ENCODE assay signal across 26 cellular contexts in genomic region chr4:21830272-21830671, GRCh38.
A peak's percentile ranks its signal among the peaks of the same experiment; 100 is the strongest.
DNase-seq lines count a peak whose midpoint lies in the region; ATAC-seq, FAIRE-seq and TF ChIP-seq lines count a peak whose summit lies in the region.
"Had no signal": no experiment of that assay in that cellular context is flagged by ENCODE, and none has a peak within 500 bp of the region (broad histone marks: within the 10 kb centered on the region; RNA-seq: fewer than 3 reads in every experiment).

No MANE protein-coding gene starts in this region.

- H3K79me2 ChIP-seq in endothelial cell of umbilical vein (ENCODE audit: control insufficient read depth, insufficient read depth, low read length): no peaks in the 10 kb centered on the region

- peak overlapping the region; percentile 22 for H3K4me2 ChIP-seq in endothelial cell of umbilical vein (ENCODE audit: insufficient read depth, low read length)
- H3K4me2 ChIP-seq: KMS-11 had no signal

- H3K27ac ChIP-seq in SJSA1 (no peak overlapping the region), endothelial cell of umbilical vein (ENCODE audit: insufficient read depth, low read depth, low read length) (no peak overlapping the region), Peyer's patch (no peak overlapping the region)
- H3K27ac ChIP-seq: KMS-11 had no signal

- no peaks in the 10 kb centered on the region for H3K27me3 ChIP-seq in SJSA1 (replicated peaks)
- no peaks in the 10 kb centered on the region for H3K27me3 ChIP-seq in endothelial cell of umbilical vein (ENCODE audit: control insufficient read depth in 2 of 2, insufficient read depth in 2 of 2, low read length in 2 of 2)
- H3K27me3 ChIP-seq in Peyer's patch: no peaks in the 10 kb centered on the region

- TF ChIP-seq CTCF in endothelial cell of umbilical vein (IDR thresholded peaks at IDR 0.05; ENCODE audit: extremely low read depth in 1 of 2, insufficient read depth in 1 of 2, low read depth in 1 of 2, low read length in 2 of 2) (no peak), Peyer's patch (IDR thresholded peaks at IDR 0.05) (no peak)

- H3K9me1 ChIP-seq in endothelial cell of umbilical vein (replicated peaks; ENCODE audit: control insufficient read depth, extremely low read depth, insufficient read depth, low read length): no peaks in the 10 kb centered on the region

- no TSS peak for BruUV-seq in endothelial cell of umbilical vein (replicated peaks; lab: Mats Ljungman, UMichigan)

- peak; percentile 83 for FAIRE-seq in endothelial cell of umbilical vein (lab: Jason Lieb, UNC)
- FAIRE-seq: D721Med, GM19239 had no signal

- H3K4me3 ChIP-seq in SJSA1 (no peak overlapping the region), endothelial cell of umbilical vein (replicated peaks in 1 of 3; ENCODE audit: insufficient read depth in 1 of 3, low read depth in 1 of 3, low read length in 3 of 3) (no peak overlapping the region), Peyer's patch (no peak overlapping the region)
- H3K4me3 ChIP-seq: HAP-1 had no signal

- CTCF ChIA-PET in endothelial cell of umbilical vein (lab: Charles Lee): interaction anchor here (0.7 to 1.0 kb wide), 2 partner anchors 10 to 41 kb away, joined by 3 to 4 read pairs; no protein-coding TSS in a partner anchor

- no peaks in the 10 kb centered on the region for H4K20me1 ChIP-seq in endothelial cell of umbilical vein (replicated peaks; ENCODE audit: control insufficient read depth, extremely low read depth, insufficient read depth, low read length)

- H3K9ac ChIP-seq in endothelial cell of umbilical vein (replicated peaks; ENCODE audit: extremely low read depth, insufficient read depth, low read length): no peak overlapping the region
- H3K9ac ChIP-seq: KMS-11 had no signal

- H3K36me3 ChIP-seq in SJSA1 (no peaks in the 10 kb centered on the region), endothelial cell of umbilical vein (ENCODE audit: control insufficient read depth in 2 of 2, extremely low read depth in 1 of 2, insufficient read depth in 2 of 2, low read length in 2 of 2) (no peaks in the 10 kb centered on the region), Peyer's patch (no peaks in the 10 kb centered on the region)
- H3K36me3 ChIP-seq: HAP-1 had no signal

- POLR2A ChIA-PET in endothelial cell of umbilical vein (lab: Charles Lee): no interaction called here

- ATAC-seq in HG03432 (IDR thresholded peaks at IDR 0.05; ENCODE audit: unreplicated experiment) (no peak), GM18505 (IDR thresholded peaks at IDR 0.05; ENCODE audit: unreplicated experiment) (no peak)

- H3K9me3 ChIP-seq in SJSA1 (replicated peaks): no peaks in the 10 kb centered on the region
- no peaks in the 10 kb centered on the region for H3K9me3 ChIP-seq in endothelial cell of umbilical vein (replicated peaks; ENCODE audit: control insufficient read depth, insufficient read depth, low read length)
- H3K9me3 ChIP-seq in Peyer's patch: no peaks in the 10 kb centered on the region
- H3K9me3 ChIP-seq: HAP-1 had no signal

- H3K4me1 ChIP-seq in SJSA1 (replicated peaks): peaks cover 8% of the 10 kb centered on the region
- peaks cover 2% of the 10 kb centered on the region for H3K4me1 ChIP-seq in endothelial cell of umbilical vein (ENCODE audit: control insufficient read depth, extremely low read depth, insufficient read depth, low read length)
- H3K4me1 ChIP-seq in Peyer's patch: no peaks in the 10 kb centered on the region
- H3K4me1 ChIP-seq: HAP-1 had no signal

- peak; percentile 29 for DNase-seq in HCEC 1CT
- DNase-seq in SJSA1 (ENCODE audit: low read depth in 1 of 2, low spot score in 2 of 2): peak; percentile 14 to 45
- DNase-seq in endothelial cell of umbilical vein (ENCODE audit: low read depth, low spot score): peak; percentile 50
- peak; percentile 39 for DNase-seq in pulmonary artery endothelial cell (ENCODE audit: low read depth, low spot score)
- no peak for DNase-seq in Peyer's patch
- no peak for DNase-seq in dedifferentiated amniotic fluid mesenchymal stem cell (ENCODE audit: extremely low spot score)
- DNase-seq: ACHN; C1 segment of cervical spinal cord; CD8-positive, alpha-beta memory T cell; GF-D8; MM.1S; NCI-H1092 treated with DMSO at 0.1 percent for 48 hours; NCI-H146; NCI-H2081; NCI-H2171 treated with DMSO at 0.1 percent for 48 hours; NCI-H446 treated with DMSO at 0.1 percent for 48 hours; NCI-H69; NK-92 treated with Interleukin-12 subunit alpha and Interleukin-12 subunit beta, amount 100 ng/mL, for 24 hours; RPMI8226; SHP77 treated with DMSO at 0.1 percent for 48 hours had no signal

- TF ChIP-seq POLR2A in endothelial cell of umbilical vein (IDR thresholded peaks at IDR 0.05; ENCODE audit: low read depth, low read length) (no peak), Peyer's patch (IDR thresholded peaks at IDR 0.05) (no peak), GM18505 (IDR thresholded peaks at IDR 0.05; ENCODE audit: borderline replicate concordance, extremely low read depth, insufficient read depth, insufficient read length) (no peak)

- intact Hi-C loops in endothelial cell of umbilical vein (cut with micrococcal nuclease): loop anchor here (1.0 kb wide), 1 partner anchor 28 kb away; no protein-coding TSS in a partner anchor

- no peak overlapping the region for H2AFZ ChIP-seq in endothelial cell of umbilical vein (ENCODE audit: low read depth, low read length)

- dilution Hi-C loops in endothelial cell of umbilical vein (cut with MboI; ENCODE audit: extremely low pct_ligation_motif_present, low sequenced_read_pairs): no loop called here

TF ChIP-seq in endothelial cell of umbilical vein, 7 proteins besides CTCF, POLR2A, EP300 and RAD21:
- TF ChIP-seq POLR2AphosphoS5 (IDR thresholded peaks at IDR 0.05; ENCODE audit: insufficient read depth, low read depth, low read length): no peak
- no peak for TF ChIP-seq MYC (IDR thresholded peaks at IDR 0.05; ENCODE audit: low read depth, low read length)
- TF ChIP-seq GATA2 (IDR thresholded peaks at IDR 0.05; ENCODE audit: insufficient read depth, insufficient read length, low read depth, low read length): peak; percentile 14
- peak; percentile 72 for TF ChIP-seq FOS (IDR thresholded peaks at IDR 0.05; ENCODE audit: borderline replicate concordance, insufficient read depth, low read length)
- TF ChIP-seq, protein P1, sequence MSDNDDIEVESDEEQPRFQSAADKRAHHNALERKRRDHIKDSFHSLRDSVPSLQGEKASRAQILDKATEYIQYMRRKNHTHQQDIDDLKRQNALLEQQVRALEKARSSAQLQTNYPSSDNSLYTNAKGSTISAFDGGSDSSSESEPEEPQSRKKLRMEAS (IDR thresholded peaks at IDR 0.05; ENCODE audit: insufficient read depth, insufficient read length): no peak
- peak; percentile 27 for TF ChIP-seq JUN (IDR thresholded peaks at IDR 0.05; ENCODE audit: borderline replicate concordance, insufficient read depth, insufficient read length, low read depth)
- no peak for TF ChIP-seq EZH2 (IDR thresholded peaks at IDR 0.05; ENCODE audit: borderline replicate concordance, low read depth, low read length, severe bottlenecking)

Comparison
In these comparisons a context has a peak if more than half of its experiments do, and no peak if none do; other contexts are left out.
1. DNase-seq: peak in HCEC 1CT (single experiment), SJSA1 (2 of 2), endothelial cell of umbilical vein (single experiment) and pulmonary artery endothelial cell (single experiment); none in Peyer's patch (0 of 3) and dedifferentiated amniotic fluid mesenchymal stem cell (single experiment).